ENCODE assay signal across 8 cellular contexts in genomic region chr14:98138666-98139065, GRCh38.
A peak's percentile ranks its signal among the peaks of the same experiment; 100 is the strongest.
DNase-seq lines count a peak whose midpoint lies in the region; ATAC-seq and TF ChIP-seq lines count a peak whose summit lies in the region.

No MANE protein-coding gene starts in this region.

- peak overlapping the region; percentile 96 for H3K27ac Mint-ChIP-seq in activated T-cell treated with anti-CD3 and anti-CD28 coated beads, Interleukin-2, amount 50 U/mL, for 24 hours

- H3K9me3 Mint-ChIP-seq in activated T-cell treated with anti-CD3 and anti-CD28 coated beads, Interleukin-2, amount 50 U/mL, for 24 hours: no peaks in the 10 kb centered on the region

- 9 to 21% (median 13%) methylated on average over 6 of the region's 6 CpGs for WGBS in stomach, 5 donors

- peaks cover 0 to 56% (median 13%) of the 10 kb centered on the region in 3 donors for H3K27me3 ChIP-seq in stomach

- no peaks in the 10 kb centered on the region for H3K9me3 ChIP-seq in stomach

- no peak for TF ChIP-seq EP300 in stomach (IDR thresholded peaks at IDR 0.05)

- TF ChIP-seq POLR2A in stomach (IDR thresholded peaks at IDR 0.05): no peak

- H3K4me1 Mint-ChIP-seq in activated T-cell treated with anti-CD3 and anti-CD28 coated beads, Interleukin-2, amount 50 U/mL, for 24 hours (ENCODE audit: low read depth): peaks cover 92% of the 10 kb centered on the region

- TF ChIP-seq CTCF in GM12864 (IDR thresholded peaks at IDR 0.05; ENCODE audit: low read depth, low read length, missing control alignments) (peak; percentile 40), stomach (IDR thresholded peaks at IDR 0.05) (peak in 3 of 7 experiments; percentile 7 to 29 (median 18))

- H3K27ac ChIP-seq in stomach: no peak overlapping the region

- H3K36me3 ChIP-seq in stomach: no peaks in the 10 kb centered on the region

- DNase-seq in GM12864 (ENCODE audit: low read depth) (no peak), NCI-H526 (lab: John Stamatoyannopoulos, UW) (peak; percentile 47 to 81), iPS DF 4.7 (ENCODE audit: extremely low read depth, low spot score) (peak; percentile 25), NCI-H2081 treated with DMSO at 0.1 percent for 48 hours (lab: John Stamatoyannopoulos, UW) (no peak), stomach (no peak)
- peak; percentile 77 for DNase-seq in activated T-cell treated with anti-CD3 and anti-CD28 coated beads, Interleukin-2, amount 50 U/mL, for 24 hours
- DNase-seq in stimulated activated CD4-positive, alpha-beta T cell treated with anti-CD3 and anti-CD28 coated beads, Interleukin-4, amount 100 ng/mL, for 4 hours: peak; percentile 45 to 64

- H3K4me3 ChIP-seq in GM12864 (ENCODE audit: low read depth, low read length) (no peak overlapping the region), stomach (no peak overlapping the region)

- intact Hi-C loops in stomach (cut with DNase I; ENCODE audit: low total_unique reads): no loop called here

- H3K4me1 ChIP-seq in stomach: no peaks in the 10 kb centered on the region

- no peak for ATAC-seq in GM19023 (IDR thresholded peaks at IDR 0.05; ENCODE audit: unreplicated experiment)

- H3K36me3 Mint-ChIP-seq in activated T-cell treated with anti-CD3 and anti-CD28 coated beads, Interleukin-2, amount 50 U/mL, for 24 hours (ENCODE audit: low read depth): peaks cover 6% of the 10 kb centered on the region

- peak overlapping the region; percentile 68 for H3K4me3 Mint-ChIP-seq in activated T-cell treated with anti-CD3 and anti-CD28 coated beads, Interleukin-2, amount 50 U/mL, for 24 hours

- H3K27me3 Mint-ChIP-seq in activated T-cell treated with anti-CD3 and anti-CD28 coated beads, Interleukin-2, amount 50 U/mL, for 24 hours: no peaks in the 10 kb centered on the region

Comparison
In these comparisons a context has a peak if more than half of its experiments do, and no peak if none do; other contexts are left out.
1. DNase-seq: peak in NCI-H526 (2 of 2), activated T-cell treated with anti-CD3 and anti-CD28 coated beads, Interleukin-2, amount 50 U/mL, for 24 hours (single experiment), iPS DF 4.7 (single experiment) and stimulated activated CD4-positive, alpha-beta T cell treated with anti-CD3 and anti-CD28 coated beads, Interleukin-4, amount 100 ng/mL, for 4 hours (2 of 2); none in GM12864 (single experiment), NCI-H2081 treated with DMSO at 0.1 percent for 48 hours (single experiment) and stomach (single experiment).